Comparison of ENCODE assay signal across 27 cellular contexts in genomic region chrX:77299549-77299948, GRCh38.
"Had no signal": no experiment of that assay in that cellular context is flagged by ENCODE, and none has a peak within 500 bp of the region (broad histone marks: within the 10 kb centered on the region; RNA-seq: fewer than 3 reads in every experiment).

No MANE protein-coding gene starts in this region.

- H3K36me3 Mint-ChIP-seq: mesothelial cell of epicardium had no signal

- H3K9me3 ChIP-seq: colonic mucosa, esophagus squamous epithelium, left lung, lower lobe of right lung had no signal

- H3K36me3 ChIP-seq: colonic mucosa, esophagus squamous epithelium, gastrocnemius medialis, heart left ventricle, left lung, lower lobe of right lung had no signal

- H3K4me2 ChIP-seq: hepatocyte had no signal

- H3K79me2 ChIP-seq: hepatocyte had no signal

- H3K27ac ChIP-seq: colonic mucosa, epithelial cell of prostate, esophagus squamous epithelium, gastrocnemius medialis, heart left ventricle, hepatocyte, left lung, lower lobe of right lung had no signal

- ATAC-seq: effector memory CD8-positive, alpha-beta T cell; esophagus mucosa; gastrocnemius medialis; heart left ventricle; left cardiac atrium; left ventricle myocardium superior; mucosa of descending colon had no signal

- H3K27me3 ChIP-seq: colonic mucosa, esophagus squamous epithelium, gastrocnemius medialis, hepatocyte, left lung had no signal

- H3K4me3 Mint-ChIP-seq: dendritic cell treated with granulocyte-macrophage colony-stimulating factor and Interleukin-4, amounts not matched to agents 40 ng/mL and 50 ng/mL, for 4 days; effector memory CD8-positive, alpha-beta T cell; endodermal cell; mesothelial cell of epicardium; naive B cell had no signal

- H2AFZ ChIP-seq: hepatocyte had no signal

- FAIRE-seq: endometrium, islet of Langerhans, keratinocyte had no signal

- H3K9me3 Mint-ChIP-seq: effector memory CD8-positive, alpha-beta T cell had no signal

- H3K4me1 Mint-ChIP-seq: endodermal cell, mesothelial cell of epicardium, naive B cell had no signal

- DNase-seq: colonic mucosa; cortex of kidney; effector CD8-positive, alpha-beta T cell; effector memory CD8-positive, alpha-beta T cell; endodermal cell; erythroblast; esophagus squamous epithelium; foreskin fibroblast; foreskin melanocyte; gastrocnemius medialis; heart left ventricle; hypothalamus; left cardiac atrium; left lung; left ventricle myocardium superior; lower lobe of right lung; mesenchymal stem cell; mucosa of descending colon; naive B cell had no signal

- H3K4me3 ChIP-seq: colonic mucosa, esophagus squamous epithelium, gastrocnemius medialis, heart left ventricle, hepatocyte, left lung, lower lobe of right lung, mucosa of descending colon had no signal

- H3K27ac Mint-ChIP-seq: dendritic cell treated with granulocyte-macrophage colony-stimulating factor and Interleukin-4, amounts not matched to agents 40 ng/mL and 50 ng/mL, for 4 days; effector memory CD8-positive, alpha-beta T cell; endodermal cell; mesothelial cell of epicardium; naive B cell had no signal

- H3K4me1 ChIP-seq: colonic mucosa, esophagus squamous epithelium, gastrocnemius medialis, heart left ventricle, left lung, lower lobe of right lung had no signal
